13 cellular contexts compared by ENCODE assay signal in genomic region chr2:207256476-207257207, GRCh38.
DNase-seq lines count a peak whose midpoint lies in the region; ATAC-seq, FAIRE-seq and TF ChIP-seq lines count a peak whose summit lies in the region.
"Had no signal": no experiment of that assay in that cellular context is flagged by ENCODE, and none has a peak within 500 bp of the region (broad histone marks: within the 10 kb centered on the region; RNA-seq: fewer than 3 reads in every experiment).

No MANE protein-coding gene starts in this region.

- peak overlapping the region; percentile 77 for H2AFZ ChIP-seq in K562 (ENCODE audit: low read depth, low read length)

- no peak overlapping the region for H3K9ac ChIP-seq in K562 (ENCODE audit: insufficient read depth in 1 of 2, low read depth in 2 of 2, low read length in 2 of 2)

- TF ChIP-seq POLR2A in K562 (conservative IDR thresholded peaks at IDR 0.05) (no peak), Peyer's patch (IDR thresholded peaks at IDR 0.05) (no peak)

- in situ Hi-C loops in K562 (cut with MboI): no loop called here

- DNase-seq in A172 (ENCODE audit: low spot score) (peak; percentile 66), M059J (ENCODE audit: low read depth) (peak; percentile 81), K562 (ENCODE audit: extremely low read depth in 1 of 4, low spot score in 3 of 4) (no peak), medulla oblongata (ENCODE audit: extremely low spot score) (peak; percentile 20), Peyer's patch (no peak), NCI-H1092 (lab: John Stamatoyannopoulos, UW) (no peak)
- no peak for DNase-seq in stimulated activated effector memory CD8-positive, alpha-beta T cell treated with anti-CD3 and anti-CD28 coated beads, Interleukin-12 subunit alpha, Interleukin-12 subunit beta, amount 100 ng/mL, for 72 hours (ENCODE audit: low spot score in 2 of 2)
- DNase-seq: left ventricle myocardium superior had no signal

- peaks cover 10 to 43% of the 10 kb centered on the region in 2 experiments; a peak in 4 of 5 replicates for H3K4me1 ChIP-seq in K562 (replicated peaks in 1 of 2; ENCODE audit: control insufficient read depth in 2 of 2, insufficient read depth in 2 of 2, low read length in 2 of 2)
- peaks cover 0 to 21% (median 0%) of the 10 kb centered on the region in 4 donors for H3K4me1 ChIP-seq in Peyer's patch

- no peaks in the 10 kb centered on the region for H3K36me3 ChIP-seq in K562 (ENCODE audit: control insufficient read depth, insufficient read depth, low read length)
- H3K36me3 ChIP-seq in Peyer's patch: no peaks in the 10 kb centered on the region

- no TSS peak for BruUV-seq in K562 (replicated peaks; lab: Mats Ljungman, UMichigan)

- no peak for FAIRE-seq in K562 (lab: Jason Lieb, UNC)
- FAIRE-seq: bronchial epithelial cell, frontal cortex, TTC549 had no signal

- H3K27me3 ChIP-seq in K562 (ENCODE audit: control insufficient read depth in 2 of 2, insufficient read depth in 2 of 2, low read length in 2 of 2) (peaks cover 0 to 5% of the 10 kb centered on the region in 2 experiments; a peak in 1 of 5 replicates), Peyer's patch (no peaks in the 10 kb centered on the region)

- no peaks in the 10 kb centered on the region for H4K20me1 ChIP-seq in K562 (replicated peaks; ENCODE audit: control insufficient read depth, insufficient read depth, low read length)

- H3K9me3 ChIP-seq in K562 (replicated peaks; ENCODE audit: control insufficient read depth, insufficient read depth, low read depth, low read length) (no peaks in the 10 kb centered on the region), Peyer's patch (no peaks in the 10 kb centered on the region)

- H3K4me3 ChIP-seq in K562 (no peak overlapping the region), Peyer's patch (no peak overlapping the region)

- 40% methylated on average over 4 of the region's 10 CpGs for WGBS in K562 (ENCODE audit: insufficient coverage, low coverage, missing lambda C conversion rate)

- H3K27ac Mint-ChIP-seq in stimulated activated effector memory CD8-positive, alpha-beta T cell treated with anti-CD3 and anti-CD28 coated beads, Interleukin-12 subunit alpha, Interleukin-12 subunit beta, amount 100 ng/mL, for 72 hours: no peak overlapping the region

- ATAC-seq in K562 (no peak), GM19328 (IDR thresholded peaks at IDR 0.05; ENCODE audit: unreplicated experiment) (no peak)
- no peak for ATAC-seq in stimulated activated effector memory CD8-positive, alpha-beta T cell treated with anti-CD3 and anti-CD28 coated beads, Interleukin-12 subunit alpha, Interleukin-12 subunit beta, amount 100 ng/mL, for 72 hours
- ATAC-seq: HCT116, left ventricle myocardium superior had no signal

- peaks cover 5% of the 10 kb centered on the region for H3K4me1 Mint-ChIP-seq in stimulated activated effector memory CD8-positive, alpha-beta T cell treated with anti-CD3 and anti-CD28 coated beads, Interleukin-12 subunit alpha, Interleukin-12 subunit beta, amount 100 ng/mL, for 72 hours

- no peaks in the 10 kb centered on the region for H3K36me3 Mint-ChIP-seq in stimulated activated effector memory CD8-positive, alpha-beta T cell treated with anti-CD3 and anti-CD28 coated beads, Interleukin-12 subunit alpha, Interleukin-12 subunit beta, amount 100 ng/mL, for 72 hours

- no peaks in the 10 kb centered on the region for H3K79me2 ChIP-seq in K562 (ENCODE audit: control insufficient read depth, insufficient read depth, low read length)

- TF ChIP-seq EP300 in K562 (IDR thresholded peaks at IDR 0.05; ENCODE audit: low read length): no peak

- CTCF ChIA-PET in K562 (lab: Yijun Ruan, JAX; ENCODE audit: low intra/inter-chr PET ratio): no interaction called here

- no peak overlapping the region for H3K4me2 ChIP-seq in K562 (ENCODE audit: insufficient read depth, low read length)

- H3K4me3 Mint-ChIP-seq in stimulated activated effector memory CD8-positive, alpha-beta T cell treated with anti-CD3 and anti-CD28 coated beads, Interleukin-12 subunit alpha, Interleukin-12 subunit beta, amount 100 ng/mL, for 72 hours: no peak overlapping the region

- H3K9me1 ChIP-seq in K562 (ENCODE audit: control insufficient read depth, insufficient read depth, low read length): no peaks in the 10 kb centered on the region

- H3K27ac ChIP-seq in K562 (ENCODE audit: extremely low read depth, low read depth, low read length) (no peak overlapping the region), Peyer's patch (peak overlapping the region in 2 of 4 donors; percentile 52 to 74)

- H3K9me3 Mint-ChIP-seq in stimulated activated effector memory CD8-positive, alpha-beta T cell treated with anti-CD3 and anti-CD28 coated beads, Interleukin-12 subunit alpha, Interleukin-12 subunit beta, amount 100 ng/mL, for 72 hours: no peaks in the 10 kb centered on the region

- intact Hi-C loops in K562 (cut with micrococcal nuclease): no loop called here

- TF ChIP-seq CTCF in K562 (IDR thresholded peaks at IDR 0.05 in 2 of 3, conservative IDR thresholded peaks at IDR 0.05 in 1 of 3; ENCODE audit: insufficient read depth in 2 of 3, low read depth in 1 of 3, low read length in 3 of 3) (no peak), Peyer's patch (IDR thresholded peaks at IDR 0.05) (no peak)

- POLR2A ChIA-PET in K562 (lab: Yijun Ruan, JAX): no interaction called here

- no peak for TF ChIP-seq RAD21 in K562 (CRISPR knock-in tag; conservative IDR thresholded peaks at IDR 0.05 in 1 of 2, IDR thresholded peaks at IDR 0.05 in 1 of 2)

TF ChIP-seq in K562, 482 proteins besides CTCF, POLR2A, EP300 and RAD21 (continues in another document):
- TF ChIP-seq CHD1 (IDR thresholded peaks at IDR 0.05; ENCODE audit: low read length) (no peak), NCOA1 (IDR thresholded peaks at IDR 0.05; ENCODE audit: low read depth) (no peak), RHOXF2B (CRISPR knock-in tag; conservative IDR thresholded peaks at IDR 0.05) (no peak), ATF7 (IDR thresholded peaks at IDR 0.05) (no peak), ZKSCAN3 (CRISPR knock-in tag; IDR thresholded peaks at IDR 0.05) (no peak), ZNF316 (IDR thresholded peaks at IDR 0.05) (peak; percentile 26; the same call in 1 of the 2 replicates)

Comparison
In these comparisons a context has a peak if more than half of its experiments do, and no peak if none do; other contexts are left out.
1. DNase-seq: peak in A172 (single experiment), M059J (single experiment) and medulla oblongata (single experiment); none in K562 (0 of 4), stimulated activated effector memory CD8-positive, alpha-beta T cell treated with anti-CD3 and anti-CD28 coated beads, Interleukin-12 subunit alpha, Interleukin-12 subunit beta, amount 100 ng/mL, for 72 hours (0 of 2), Peyer's patch (0 of 3) and NCI-H1092 (single experiment).